Comparison of ENCODE assay signal across 8 cellular contexts in the genomic region with DNA sequence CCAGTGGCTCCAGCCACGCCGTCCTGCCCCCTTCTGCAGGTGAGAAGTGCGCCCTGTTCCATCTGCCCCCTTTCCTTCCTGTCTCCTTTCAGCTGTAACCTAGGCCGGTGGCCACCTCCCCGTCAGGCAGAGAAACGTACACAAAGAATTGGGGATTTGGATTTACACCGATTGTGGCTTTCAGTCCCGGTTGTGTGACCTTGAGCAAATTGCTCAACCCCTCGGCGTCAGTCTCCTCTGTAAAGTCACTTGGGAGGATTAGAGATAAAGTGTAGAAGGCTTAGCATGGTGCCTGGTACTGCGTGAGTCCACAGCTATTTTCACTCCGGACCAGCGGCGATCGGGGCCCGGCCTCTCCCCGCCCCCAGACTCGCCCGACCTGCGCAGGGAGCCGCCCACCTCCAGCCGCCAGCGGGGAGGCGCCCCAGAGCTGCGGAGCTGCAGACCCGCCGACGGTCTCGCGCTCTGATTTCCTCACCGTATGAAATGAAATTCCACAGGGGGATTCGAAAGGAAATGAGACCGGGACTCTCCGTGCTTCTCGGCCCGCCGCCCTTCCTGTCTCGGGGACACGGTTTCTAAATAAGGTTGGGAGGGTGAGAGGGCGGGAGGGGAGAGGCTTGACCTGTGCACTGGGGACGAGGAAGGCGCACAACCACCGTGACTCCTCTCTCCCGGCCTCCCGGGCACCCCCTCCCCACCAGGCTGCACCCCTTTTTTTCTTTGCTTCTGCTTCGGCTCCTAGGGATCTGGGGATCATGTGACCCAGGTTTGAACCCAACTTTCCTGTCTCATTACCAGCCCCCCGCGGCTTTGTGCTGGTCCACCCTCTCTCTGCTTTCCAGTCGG. TPM values are rescaled to one million over a fixed set of nuclear protein-coding genes. Genes with fewer than 3 reads are reported as not detected.
DNase-seq lines count a peak whose midpoint lies in the region; ATAC-seq, FAIRE-seq and TF ChIP-seq lines count a peak whose summit lies in the region.

No MANE protein-coding gene starts in this region.

- peaks cover 2% of the 10 kb centered on the region for H3K27me3 Mint-ChIP-seq in astrocyte (ENCODE audit: low read depth, unreplicated experiment)

- H3K27ac ChIP-seq in OCI-LY3 (ENCODE audit: low read length) (no peak overlapping the region), astrocyte (ENCODE audit: low read depth, low read length) (peak overlapping the region; percentile 69), right atrium auricular region (peak overlapping the region; percentile 94 to 98)

- H3K4me2 ChIP-seq in OCI-LY3 (ENCODE audit: low read length), result peak overlapping the region; percentile 86
- peak overlapping the region; percentile 99 for H3K4me2 ChIP-seq in astrocyte (ENCODE audit: low read length)

- no peaks in the 10 kb centered on the region for H3K9me3 ChIP-seq in OCI-LY3 (ENCODE audit: insufficient read depth, low read length)
- H3K9me3 ChIP-seq in astrocyte (ENCODE audit: insufficient read depth, low read depth, low read length), result no peaks in the 10 kb centered on the region
- H3K9me3 ChIP-seq in right atrium auricular region, result no peaks in the 10 kb centered on the region

- FAIRE-seq in astrocyte (lab: Jason Lieb, UNC), result no peak

- intact Hi-C loops in posterior vena cava (cut with DNase I), result no loop called here

- H3K4me1 ChIP-seq in OCI-LY3 (ENCODE audit: low read length) (0 out of 2 replicates have a peak, but pooled peaks cover 8% of the 10 kb centered on the region), astrocyte (ENCODE audit: insufficient read depth, low read length) (peaks cover 19% of the 10 kb centered on the region), right atrium auricular region (peaks cover 0 to 48% of the 10 kb centered on the region in 2 donors)

- H3K4me3 ChIP-seq in OCI-LY3 (ENCODE audit: low read length), result peak overlapping the region; percentile 93
- peak overlapping the region; percentile 94 for H3K4me3 ChIP-seq in astrocyte (ENCODE audit: insufficient read depth, low read depth, low read length)
- peak overlapping the region; percentile 76 to 92 for H3K4me3 ChIP-seq in right atrium auricular region

- peak; percentile 82 for DNase-seq in ELR (ENCODE audit: low read depth)
- DNase-seq in astrocyte (ENCODE audit: low read depth), result peak; percentile 61
- DNase-seq in right atrium auricular region (ENCODE audit: low spot score), result peak; percentile 94
- peak; percentile 93 for DNase-seq in posterior vena cava (ENCODE audit: low spot score)
- DNase-seq in stimulated activated naive CD4-positive, alpha-beta T cell treated with Interleukin-2 at 50 U/mL for 16 hours (lab: John Stamatoyannopoulos, UW), result no peak

- TF ChIP-seq CTCF in OCI-LY3 (IDR thresholded peaks at IDR 0.05; ENCODE audit: low read depth, low read length) (peak; percentile 43), astrocyte (IDR thresholded peaks at IDR 0.05; ENCODE audit: insufficient read depth, low read depth, low read length) (no peak), right atrium auricular region (IDR thresholded peaks at IDR 0.05) (peak; percentile 41 to 83)

- H3K27ac Mint-ChIP-seq in astrocyte (ENCODE audit: unreplicated experiment), result peak overlapping the region; percentile 87

- H3K36me3 ChIP-seq in OCI-LY3 (replicated peaks; ENCODE audit: low read depth, low read length) (no peaks in the 10 kb centered on the region), astrocyte (ENCODE audit: insufficient read depth, low read length) (no peaks in the 10 kb centered on the region), right atrium auricular region (peaks cover 13% of the 10 kb centered on the region)

- H3K9ac ChIP-seq in OCI-LY3 (ENCODE audit: low read length) (peak overlapping the region; percentile 70), astrocyte (ENCODE audit: low read length) (peak overlapping the region; percentile 85)

- no peaks in the 10 kb centered on the region for H3K9me3 Mint-ChIP-seq in astrocyte (ENCODE audit: unreplicated experiment)

- H3K36me3 Mint-ChIP-seq in astrocyte (ENCODE audit: low read depth, unreplicated experiment), result peaks cover 14% of the 10 kb centered on the region

- peaks cover 32% of the 10 kb centered on the region for H3K27me3 ChIP-seq in OCI-LY3 (ENCODE audit: low read depth, low read length)
- no peaks in the 10 kb centered on the region for H3K27me3 ChIP-seq in astrocyte (ENCODE audit: insufficient read depth, low read length)
- no peaks in the 10 kb centered on the region for H3K27me3 ChIP-seq in right atrium auricular region

- H2AFZ ChIP-seq in OCI-LY3 (ENCODE audit: low read depth, low read length), result peak overlapping the region; percentile 97
- peak overlapping the region; percentile 100 for H2AFZ ChIP-seq in astrocyte (ENCODE audit: low read depth, low read length)

- peak overlapping the region; percentile 93 for H3K4me3 Mint-ChIP-seq in astrocyte (ENCODE audit: unreplicated experiment)

- no peaks in the 10 kb centered on the region for H3K79me2 ChIP-seq in OCI-LY3 (ENCODE audit: low read length)
- peaks cover 12% of the 10 kb centered on the region for H3K79me2 ChIP-seq in astrocyte (ENCODE audit: insufficient read depth, low read length)

- H4K20me1 ChIP-seq in OCI-LY3 (ENCODE audit: insufficient read depth, low read length) (no peaks in the 10 kb centered on the region), astrocyte (ENCODE audit: insufficient read depth, low read length) (no peaks in the 10 kb centered on the region)

- peaks cover 2% of the 10 kb centered on the region for H3K4me1 Mint-ChIP-seq in astrocyte (ENCODE audit: low read depth, unreplicated experiment)

- ATAC-seq in GM21390 (IDR thresholded peaks at IDR 0.05; ENCODE audit: unreplicated experiment) (peak; percentile 57), HG03571 (IDR thresholded peaks at IDR 0.05; ENCODE audit: unreplicated experiment) (peak; percentile 35)

RNA-seq across cellular contexts. Expression of a gene that starts 0.7 kb away (rescaled TPM):
- total RNA-seq in astrocyte (4.4 and 4.7 TPM in 2 replicates), right atrium auricular region (10 to 100 TPM; 22.6 to 32.5 TPM), posterior vena cava (10 to 100 TPM; 42.4 to 49.1 TPM)
